Comparison of ENCODE assay signal across 8 cellular contexts in genomic region chr15:51736646-51737537, GRCh38. TPM values are rescaled to one million over a fixed set of nuclear protein-coding genes. Genes with fewer than 3 reads are reported as not detected.
DNase-seq lines count a peak whose midpoint lies in the region; ATAC-seq, FAIRE-seq and TF ChIP-seq lines count a peak whose summit lies in the region.

No MANE protein-coding gene starts in this region.

- DNase-seq in A673 (ENCODE audit: low spot score), result peak; percentile 49
- peak; percentile 45 for DNase-seq in NOMO-1 treated with DMSO at 0.1 percent for 48 hours (lab: John Stamatoyannopoulos, UW; ENCODE audit: unreplicated experiment)
- no peak for DNase-seq in fibroblast of the aortic adventitia (ENCODE audit: low read depth)
- DNase-seq in urothelium cell line (ENCODE audit: low spot score), result peak; percentile 43

- peak overlapping the region; percentile 79 for H3K27ac Mint-ChIP-seq in activated T-helper 17 cell treated with anti-CD3 and anti-CD28 coated beads, Interleukin-2, amount 50 U/mL, for 72 hours

- no peak for TF ChIP-seq CTCF in A673 (conservative IDR thresholded peaks at IDR 0.05; ENCODE audit: low read depth, low read length)
- TF ChIP-seq CTCF in fibroblast of the aortic adventitia (IDR thresholded peaks at IDR 0.05; ENCODE audit: insufficient read depth, low read length), result no peak
- no peak for TF ChIP-seq CTCF in neutrophil (IDR thresholded peaks at IDR 0.05)

- no peaks in the 10 kb centered on the region for H3K27me3 Mint-ChIP-seq in activated T-helper 17 cell treated with anti-CD3 and anti-CD28 coated beads, Interleukin-2, amount 50 U/mL, for 72 hours

- H3K9me3 ChIP-seq in A673 (ENCODE audit: low read depth, low read length, poor library complexity, severe bottlenecking) (no peaks in the 10 kb centered on the region), neutrophil (no peaks in the 10 kb centered on the region)

- intact Hi-C loops in A673 (cut with micrococcal nuclease; ENCODE audit: unreplicated experiment), result no loop called here

- no peaks in the 10 kb centered on the region for H3K9me3 Mint-ChIP-seq in activated T-helper 17 cell treated with anti-CD3 and anti-CD28 coated beads, Interleukin-2, amount 50 U/mL, for 72 hours

- POLR2A ChIA-PET in A673 (lab: Charles Lee; ENCODE audit: low non-redundant PET), result no interaction called here

- H3K27me3 ChIP-seq in A673 (replicated peaks; ENCODE audit: insufficient read depth, low read depth, low read length, poor library complexity) (no peaks in the 10 kb centered on the region), neutrophil (no peaks in the 10 kb centered on the region)

- no peaks in the 10 kb centered on the region for H3K36me3 ChIP-seq in A673 (ENCODE audit: insufficient read depth, low read length, poor library complexity, severe bottlenecking)
- no peaks in the 10 kb centered on the region for H3K36me3 ChIP-seq in neutrophil

- CTCF ChIA-PET in A673 (lab: Charles Lee), result no interaction called here

- FAIRE-seq in urothelium cell line (lab: Jason Lieb, UNC), result no peak

- peak; percentile 34 for ATAC-seq in GM18502 (IDR thresholded peaks at IDR 0.05; ENCODE audit: poor library complexity, unreplicated experiment)
- ATAC-seq in HG03039 (IDR thresholded peaks at IDR 0.05; ENCODE audit: unreplicated experiment), result peak; percentile 20
- ATAC-seq in activated T-helper 17 cell treated with anti-CD3 and anti-CD28 coated beads, Interleukin-2, amount 50 U/mL, for 72 hours (replicated peaks), result peak; percentile 50

- H3K27ac ChIP-seq in A673 (ENCODE audit: low read depth, low read length, poor library complexity, severe bottlenecking) (peak overlapping the region; percentile 19), neutrophil (peak overlapping the region; percentile 86)

- peak overlapping the region; percentile 81 for H3K4me3 Mint-ChIP-seq in activated T-helper 17 cell treated with anti-CD3 and anti-CD28 coated beads, Interleukin-2, amount 50 U/mL, for 72 hours

- peak overlapping the region; percentile 62 for H3K4me3 ChIP-seq in A673 (ENCODE audit: low read depth, low read length, poor library complexity, severe bottlenecking)
- peak overlapping the region; percentile 73 for H3K4me3 ChIP-seq in fibroblast of the aortic adventitia (ENCODE audit: low read depth, low read length)
- peak overlapping the region; percentile 72 to 88 for H3K4me3 ChIP-seq in neutrophil (ENCODE audit: low read depth in 1 of 2, low read length in 1 of 2)

- H3K4me1 ChIP-seq in A673 (ENCODE audit: insufficient read depth, low read length, poor library complexity, severe bottlenecking) (no peaks in the 10 kb centered on the region), neutrophil (ENCODE audit: control insufficient read depth in 1 of 2, insufficient read depth in 1 of 2, low read depth in 1 of 2, low read length in 1 of 2) (peaks cover 38 to 44% of the 10 kb centered on the region in 2 experiments)

- peaks cover 6% of the 10 kb centered on the region for H3K36me3 Mint-ChIP-seq in activated T-helper 17 cell treated with anti-CD3 and anti-CD28 coated beads, Interleukin-2, amount 50 U/mL, for 72 hours (ENCODE audit: low read depth)

- no TSS peak for BruUV-seq in A673 (replicated peaks; lab: Mats Ljungman, UMichigan)

- peaks cover 48% of the 10 kb centered on the region for H3K4me1 Mint-ChIP-seq in activated T-helper 17 cell treated with anti-CD3 and anti-CD28 coated beads, Interleukin-2, amount 50 U/mL, for 72 hours

RNA-seq across cellular contexts. Expression of gene LYSMD2, which starts 0.6 kb away (rescaled TPM):
- total RNA-seq in A673 (2021), result 2.9 and 3.7 TPM in 2 replicates
- total RNA-seq in activated T-helper 17 cell treated with anti-CD3 and anti-CD28 coated beads, Interleukin-2, amount 50 U/mL, for 72 hours, result 10 to 100 TPM; 10.9 to 16.2 TPM
- total RNA-seq in fibroblast of the aortic adventitia (ENCODE audit: low replicate concordance), result 3.1 and 7.6 TPM in 2 replicates

RNA-seq across cellular contexts. Expression of gene TMOD2, which starts 14.5 kb away (rescaled TPM):
- 0.67 and 1.6 TPM in 2 replicates for total RNA-seq in A673 (2021)
- total RNA-seq in activated T-helper 17 cell treated with anti-CD3 and anti-CD28 coated beads, Interleukin-2, amount 50 U/mL, for 72 hours, result 1 to 10 TPM; 2.8 to 3.8 TPM
- total RNA-seq in fibroblast of the aortic adventitia (ENCODE audit: low replicate concordance), result 11.2 and 18.9 TPM in 2 replicates

RNA-seq across cellular contexts. Expression of gene SCG3, which starts 55.6 kb away (rescaled TPM):
- total RNA-seq in A673 (2021), result 0.21 and 0.22 TPM in 2 replicates
- not detected for total RNA-seq in activated T-helper 17 cell treated with anti-CD3 and anti-CD28 coated beads, Interleukin-2, amount 50 U/mL, for 72 hours
- not detected in 2 replicates for total RNA-seq in fibroblast of the aortic adventitia (ENCODE audit: low replicate concordance)
